8 cellular contexts compared by ENCODE assay signal in genomic region chr9:91421987-91422765, GRCh38. TPM values are rescaled to one million over a fixed set of nuclear protein-coding genes. Genes with fewer than 3 reads are reported as not detected.
DNase-seq lines count a peak whose midpoint lies in the region; ATAC-seq and TF ChIP-seq lines count a peak whose summit lies in the region.

No MANE protein-coding gene starts in this region.

- peaks cover 15% of the 10 kb centered on the region for H3K27me3 ChIP-seq in CD8-positive, alpha-beta T cell (ENCODE audit: insufficient read depth, low read length)
- H3K27me3 ChIP-seq in stomach = peaks cover 0 to 5% (median 0%) of the 10 kb centered on the region in 3 donors

- H3K9me3 Mint-ChIP-seq in CD8-positive, alpha-beta T cell = no peaks in the 10 kb centered on the region
- H3K9me3 Mint-ChIP-seq in brain = peaks cover 0 to 6% (median 2%) of the 10 kb centered on the region in 5 experiments

- peaks cover 3% of the 10 kb centered on the region for H3K36me3 Mint-ChIP-seq in CD8-positive, alpha-beta T cell
- no peaks in the 10 kb centered on the region for H3K36me3 Mint-ChIP-seq in brain

- intact Hi-C loops in CD8-positive, alpha-beta T cell (cut with DNase I, micrococcal nuclease) = loop anchor here (2.0 to 10.0 kb wide), 8 partner anchors 61 to 1817 kb away; partner anchors contain the start of genes SPTLC1 (in 2 of the 2), AUH (in 1 of the 2) and GADD45G (in 1 of the 2)
- intact Hi-C loops in stomach (cut with DNase I; ENCODE audit: low total_unique reads) = no loop called here

- POLR2A ChIA-PET in CD8-positive, alpha-beta T cell (lab: Charles Lee) = interaction anchor here (0.6 kb wide), 1 partner anchor 18 kb away, joined by 3 read pairs; no protein-coding TSS in a partner anchor

- peak overlapping the region; percentile 82 for H3K27ac Mint-ChIP-seq in CD8-positive, alpha-beta T cell
- H3K27ac Mint-ChIP-seq in brain = peak overlapping the region; percentile 98 to 100 (median 99)

- no peak for TF ChIP-seq CTCF in CD8-positive, alpha-beta T cell (IDR thresholded peaks at IDR 0.05)
- TF ChIP-seq CTCF in LNCaP clone FGC (IDR thresholded peaks at IDR 0.05; ENCODE audit: control insufficient read depth, extremely low read depth, insufficient read depth) (no peak), brain (conservative IDR thresholded peaks at IDR 0.05) (no peak), stomach (IDR thresholded peaks at IDR 0.05) (no peak)

- no peak for TF ChIP-seq POLR2A in stomach (IDR thresholded peaks at IDR 0.05)

- H3K4me1 Mint-ChIP-seq in CD8-positive, alpha-beta T cell (ENCODE audit: low read depth) = peaks cover 44% of the 10 kb centered on the region
- peaks cover 49% of the 10 kb centered on the region for H3K4me1 Mint-ChIP-seq in brain

- H3K4me1 ChIP-seq in CD8-positive, alpha-beta T cell (ENCODE audit: insufficient read depth, low read length) = peaks cover 38% of the 10 kb centered on the region
- H3K4me1 ChIP-seq in stomach = peaks cover 18 to 72% (median 48%) of the 10 kb centered on the region in 4 donors

- H3K4me3 Mint-ChIP-seq in CD8-positive, alpha-beta T cell = peak overlapping the region; percentile 94
- peak overlapping the region; percentile 96 to 100 (median 98) for H3K4me3 Mint-ChIP-seq in brain

- 2 to 5% (median 2%) methylated on average over 16 of the region's 16 CpGs for WGBS in stomach, 5 donors

- CTCF ChIA-PET in CD8-positive, alpha-beta T cell (lab: Charles Lee) = interaction anchor here (1.8 to 1.9 kb wide), 2 partner anchors 11 to 507 kb away, joined by 4 to 9 read pairs; no protein-coding TSS in a partner anchor

- DNase-seq in CD8-positive, alpha-beta T cell = no peak
- DNase-seq in LNCaP clone FGC (ENCODE audit: low read depth) (no peak), kidney glomerular epithelial cell (lab: John Stamatoyannopoulos, UW) (peak; percentile 46), stomach (no peak), NCI-H1092 (lab: John Stamatoyannopoulos, UW) (no peak)
- DNase-seq in stimulated activated CD8-positive, alpha-beta memory T cell treated with anti-CD3 and anti-CD28 coated beads, Interleukin-4, amount 100 ng/mL, for 48 hours = no peak

- no peaks in the 10 kb centered on the region for H3K36me3 ChIP-seq in CD8-positive, alpha-beta T cell (ENCODE audit: insufficient read depth, low read length)
- no peaks in the 10 kb centered on the region for H3K36me3 ChIP-seq in stomach

- no peak for ATAC-seq in CD8-positive, alpha-beta T cell
- no peak for ATAC-seq in GM21528 (IDR thresholded peaks at IDR 0.05; ENCODE audit: low FRiP score, unreplicated experiment)

- H3K9me3 ChIP-seq in CD8-positive, alpha-beta T cell (ENCODE audit: low read length) = no peaks in the 10 kb centered on the region
- no peaks in the 10 kb centered on the region for H3K9me3 ChIP-seq in stomach

- peak overlapping the region; percentile 28 for H3K4me3 ChIP-seq in CD8-positive, alpha-beta T cell (ENCODE audit: low read depth, low read length)
- H3K4me3 ChIP-seq in LNCaP clone FGC (ENCODE audit: low read depth, low read length) (peak overlapping the region; percentile 95), stomach (peak overlapping the region; percentile 64 to 76 (median 72))

- no peak for TF ChIP-seq EP300 in stomach (IDR thresholded peaks at IDR 0.05)

- peaks cover 33% of the 10 kb centered on the region for H3K27me3 Mint-ChIP-seq in CD8-positive, alpha-beta T cell (ENCODE audit: low read depth)
- peaks cover 38% of the 10 kb centered on the region for H3K27me3 Mint-ChIP-seq in brain

- no peak overlapping the region for H3K27ac ChIP-seq in CD8-positive, alpha-beta T cell (ENCODE audit: low read depth, low read length)
- peak overlapping the region; percentile 68 to 99 (median 96) for H3K27ac ChIP-seq in stomach

RNA-seq across cellular contexts. Expression of gene NFIL3, which starts 1.5 kb away (rescaled TPM):
- 10 to 100 TPM; 42.9 to 43.1 TPM for total RNA-seq in CD8-positive, alpha-beta T cell
- polyA plus RNA-seq in brain (ENCODE audit: insufficient read depth, low read depth, low replicate concordance) (10.7 TPM), stomach (10 to 100 TPM; 21.2 to 21.9 (median 21.7) TPM)
- 10 to 100 TPM in 3 of 5 donors, 1 to 10 TPM in 1, not detected in 1; 8.0 to 39.7 (median 17.5) TPM for total RNA-seq in stomach

Comparison
In these comparisons a context has a peak if more than half of its experiments do, and no peak if none do; other contexts are left out.
1. H3K4me3 ChIP-seq: peak in every context shown above with its lines; median percentile 95 in LNCaP clone FGC; 72 in stomach; 28 in CD8-positive, alpha-beta T cell.